In genomic region chr3:55203006-55203405, GRCh38 we compare ENCODE assay signal across 19 cellular contexts.
DNase-seq lines count a peak whose midpoint lies in the region; ATAC-seq and TF ChIP-seq lines count a peak whose summit lies in the region.
"Had no signal": no experiment of that assay in that cellular context is flagged by ENCODE, and none has a peak within 500 bp of the region (broad histone marks: within the 10 kb centered on the region; RNA-seq: fewer than 3 reads in every experiment).

No MANE protein-coding gene starts in this region.

- no peaks in the 10 kb centered on the region for H3K27me3 Mint-ChIP-seq in mesothelial cell of epicardium (ENCODE audit: low read depth)
- H3K27me3 Mint-ChIP-seq: activated T-helper 17 cell treated with anti-CD3 and anti-CD28 coated beads, Interleukin-2, amount 50 U/mL, for 72 hours had no signal

- DNase-seq in AG20443 (ENCODE audit: low spot score), result peak; percentile 36
- peak; percentile 81 for DNase-seq in LHCN-M2 (ENCODE audit: low read depth)
- peak; percentile 39 for DNase-seq in brain microvascular endothelial cell
- no peak for DNase-seq in mesothelial cell of epicardium (ENCODE audit: low spot score in 2 of 2, unreplicated experiment in 2 of 2)
- DNase-seq in NCI-H2029 (lab: John Stamatoyannopoulos, UW), result no peak
- DNase-seq in stimulated activated CD4-positive, alpha-beta T cell treated with anti-CD3 and anti-CD28 coated beads, Interleukin-1b, Interleukin-23, amount 100 ng/mL, for 48 hours, result no peak
- DNase-seq: activated CD8-positive, alpha-beta memory T cell treated with anti-CD3 and anti-CD28 coated beads for 24 hours; DMS 273 treated with DMSO at 0.1 percent for 48 hours; hippocampal formation; NCI-H187; NCI-H526 treated with DMSO at 0.1 percent for 48 hours; posterior cingulate gyrus; stomach; uterus; WERI-Rb-1 had no signal

- H3K4me1 Mint-ChIP-seq in mesothelial cell of epicardium, result peaks cover 25% of the 10 kb centered on the region
- H3K4me1 Mint-ChIP-seq: activated T-helper 17 cell treated with anti-CD3 and anti-CD28 coated beads, Interleukin-2, amount 50 U/mL, for 72 hours had no signal

- peak overlapping the region; percentile 36 for H3K27ac Mint-ChIP-seq in mesothelial cell of epicardium
- H3K27ac Mint-ChIP-seq: activated T-helper 17 cell treated with anti-CD3 and anti-CD28 coated beads, Interleukin-2, amount 50 U/mL, for 72 hours had no signal

- no peak overlapping the region for H3K4me3 ChIP-seq in brain microvascular endothelial cell (ENCODE audit: low read depth, low read length)
- H3K4me3 ChIP-seq: stomach, uterus had no signal

- H3K36me3 ChIP-seq in brain microvascular endothelial cell (replicated peaks), result no peaks in the 10 kb centered on the region
- H3K36me3 ChIP-seq: stomach, uterus, WERI-Rb-1 had no signal

- no peak overlapping the region for H3K4me3 Mint-ChIP-seq in mesothelial cell of epicardium
- H3K4me3 Mint-ChIP-seq: activated T-helper 17 cell treated with anti-CD3 and anti-CD28 coated beads, Interleukin-2, amount 50 U/mL, for 72 hours had no signal

- H3K27ac ChIP-seq in brain microvascular endothelial cell, result peak overlapping the region; percentile 84
- H3K27ac ChIP-seq: stomach, uterus, WERI-Rb-1 had no signal

- H3K36me3 Mint-ChIP-seq in mesothelial cell of epicardium, result no peaks in the 10 kb centered on the region

- no peak for TF ChIP-seq CTCF in brain microvascular endothelial cell (IDR thresholded peaks at IDR 0.05; ENCODE audit: low read depth, low read length, missing control alignments)
- no peak for TF ChIP-seq CTCF in mesothelial cell of epicardium (IDR thresholded peaks at IDR 0.05; ENCODE audit: unreplicated experiment)

- H3K27me3 ChIP-seq in brain microvascular endothelial cell (replicated peaks), result no peaks in the 10 kb centered on the region
- H3K27me3 ChIP-seq: stomach, uterus had no signal

- ATAC-seq in GM21619 (IDR thresholded peaks at IDR 0.05; ENCODE audit: unreplicated experiment) (no peak), GM21367 (IDR thresholded peaks at IDR 0.05; ENCODE audit: unreplicated experiment) (no peak)
- ATAC-seq: activated T-helper 17 cell treated with anti-CD3 and anti-CD28 coated beads, Interleukin-2, amount 50 U/mL, for 72 hours; left lobe of liver had no signal

- in situ Hi-C loops in brain microvascular endothelial cell (cut with HindIII; ENCODE audit: low pct_ligation_motif_present, low sequenced_read_pairs), result no loop called here

- peaks cover 4% of the 10 kb centered on the region for H3K9me3 Mint-ChIP-seq in mesothelial cell of epicardium

Comparison
In these comparisons a context has a peak if more than half of its experiments do, and no peak if none do; other contexts are left out.
1. DNase-seq: peak in AG20443 (single experiment), LHCN-M2 (single experiment) and brain microvascular endothelial cell (single experiment); none in mesothelial cell of epicardium (0 of 2), NCI-H2029 (single experiment) and stimulated activated CD4-positive, alpha-beta T cell treated with anti-CD3 and anti-CD28 coated beads, Interleukin-1b, Interleukin-23, amount 100 ng/mL, for 48 hours (single experiment).